In the genomic region with DNA sequence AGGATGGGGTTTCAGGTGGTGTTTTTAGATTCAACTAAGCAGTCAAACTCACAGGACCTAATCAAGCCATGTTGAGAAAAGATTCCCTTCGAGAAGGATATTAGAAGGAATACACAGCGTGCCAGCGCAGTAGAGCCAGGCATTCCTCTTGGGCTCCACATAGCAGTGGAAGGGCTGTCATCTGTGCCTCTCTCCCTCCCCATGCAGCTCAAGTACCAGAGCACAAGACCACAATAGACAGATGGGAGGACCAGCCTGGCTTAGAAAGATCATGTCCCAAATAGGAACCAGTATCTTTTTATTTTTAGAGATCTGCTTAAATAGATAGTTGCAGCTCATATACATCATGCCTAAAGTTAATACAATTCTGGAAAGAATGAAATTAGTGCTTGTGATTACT, we compare ENCODE assay signal across 8 cellular contexts.
"Had no signal": no experiment of that assay in that cellular context is flagged by ENCODE, and none has a peak within 500 bp of the region (broad histone marks: within the 10 kb centered on the region; RNA-seq: fewer than 3 reads in every experiment).

No MANE protein-coding gene starts in this region.

- DNase-seq: GM23248, GOT3, H7, HFFc6, IMR-90, KG1 had no signal

- ATAC-seq: HCT116, K562 had no signal
